ENCODE assay signal across 8 cellular contexts in genomic region chr9:104748359-104749031, GRCh38.
DNase-seq lines count a peak whose midpoint lies in the region; ATAC-seq and TF ChIP-seq lines count a peak whose summit lies in the region.

No MANE protein-coding gene starts in this region.

- no peaks in the 10 kb centered on the region for H3K9me3 Mint-ChIP-seq in stimulated activated memory B cell treated with anti-CD40 and anti-IgM and Interleukin-4, amounts not matched to agents 10 μg/mL and 1 μg/mL and 100 μg/mL, for 72 hours

- H3K36me3 Mint-ChIP-seq in stimulated activated memory B cell treated with anti-CD40 and anti-IgM and Interleukin-4, amounts not matched to agents 10 μg/mL and 1 μg/mL and 100 μg/mL, for 72 hours = peaks cover 28% of the 10 kb centered on the region

- peak overlapping the region; percentile 97 for H3K4me3 Mint-ChIP-seq in stimulated activated memory B cell treated with anti-CD40 and anti-IgM and Interleukin-4, amounts not matched to agents 10 μg/mL and 1 μg/mL and 100 μg/mL, for 72 hours

- peak; percentile 35 for DNase-seq in ACHN
- peak; percentile 33 to 40 for DNase-seq in Kasumi-1 (lab: John Stamatoyannopoulos, UW)
- peak; percentile 51 for DNase-seq in astrocyte of the spinal cord (ENCODE audit: low read depth, low spot score)
- peak; percentile 11 for DNase-seq in iPS-NIHi7 (ENCODE audit: extremely low spot score)
- DNase-seq in NCI-H1930 (lab: John Stamatoyannopoulos, UW) = no peak

- in situ Hi-C loops in ACHN (cut with HindIII; ENCODE audit: low pct_ligation_motif_present, low pct_unique_long_range_greater_than_20kb, low sequenced_read_pairs) = no loop called here
- in situ Hi-C loops in astrocyte of the spinal cord (cut with HindIII; ENCODE audit: low sequenced_read_pairs) = no loop called here

- H3K27ac Mint-ChIP-seq in stimulated activated memory B cell treated with anti-CD40 and anti-IgM and Interleukin-4, amounts not matched to agents 10 μg/mL and 1 μg/mL and 100 μg/mL, for 72 hours = peak overlapping the region; percentile 98

- ATAC-seq in GM19351 (IDR thresholded peaks at IDR 0.05; ENCODE audit: unreplicated experiment) (peak; percentile 3), GM18520 (IDR thresholded peaks at IDR 0.05; ENCODE audit: unreplicated experiment) (no peak)
- no peak for ATAC-seq in stimulated activated memory B cell treated with anti-CD40 and anti-IgM and Interleukin-4, amounts not matched to agents 10 μg/mL and 1 μg/mL and 100 μg/mL, for 72 hours

- H3K4me3 ChIP-seq in astrocyte of the spinal cord (ENCODE audit: low read depth, low read length) = peak overlapping the region; percentile 86

- no peaks in the 10 kb centered on the region for H3K27me3 Mint-ChIP-seq in stimulated activated memory B cell treated with anti-CD40 and anti-IgM and Interleukin-4, amounts not matched to agents 10 μg/mL and 1 μg/mL and 100 μg/mL, for 72 hours

- TF ChIP-seq CTCF in astrocyte of the spinal cord (IDR thresholded peaks at IDR 0.05; ENCODE audit: low read depth, low read length) = no peak

- peaks cover 37% of the 10 kb centered on the region for H3K4me1 Mint-ChIP-seq in stimulated activated memory B cell treated with anti-CD40 and anti-IgM and Interleukin-4, amounts not matched to agents 10 μg/mL and 1 μg/mL and 100 μg/mL, for 72 hours

Comparison
In these comparisons a context has a peak if more than half of its experiments do, and no peak if none do; other contexts are left out.
1. DNase-seq: peak in ACHN (single experiment), Kasumi-1 (2 of 2), astrocyte of the spinal cord (single experiment) and iPS-NIHi7 (single experiment); none in NCI-H1930 (0 of 2).